8 cellular contexts compared by ENCODE assay signal in genomic region chr17:41917192-41917591, GRCh38. TPM values are rescaled to one million over a fixed set of nuclear protein-coding genes. Genes with fewer than 3 reads are reported as not detected.
DNase-seq lines count a peak whose midpoint lies in the region; ATAC-seq and TF ChIP-seq lines count a peak whose summit lies in the region.

No MANE protein-coding gene starts in this region.

- H3K4me2 ChIP-seq in smooth muscle cell: peak overlapping the region; percentile 93

- no peak for ATAC-seq in activated B cell treated with CpG ODN at 0.5 μM for 24 hours (ENCODE audit: low read depth)
- no peak for ATAC-seq in right cardiac atrium
- no peak for ATAC-seq in esophagus mucosa

- H3K9me3 ChIP-seq in right cardiac atrium (ENCODE audit: control insufficient read depth, low read length): no peaks in the 10 kb centered on the region
- no peaks in the 10 kb centered on the region for H3K9me3 ChIP-seq in smooth muscle cell (replicated peaks; ENCODE audit: low read depth)

- H3K27ac Mint-ChIP-seq in activated T-cell treated with anti-CD3 and anti-CD28 coated beads, Interleukin-2, amount 50 U/mL, for 24 hours: peak overlapping the region; percentile 95
- H3K27ac Mint-ChIP-seq in activated B cell treated with CpG ODN at 0.5 μM for 24 hours: peak overlapping the region; percentile 24

- H3K4me3 ChIP-seq in right cardiac atrium (ENCODE audit: low read length) (peak overlapping the region; percentile 59), smooth muscle cell (peak overlapping the region; percentile 91)

- TF ChIP-seq CTCF in activated B cell treated with CpG ODN at 0.5 μM for 24 hours (IDR thresholded peaks at IDR 0.05) (no peak), smooth muscle cell (IDR thresholded peaks at IDR 0.05; ENCODE audit: borderline replicate concordance, insufficient read depth, poor library complexity, severe bottlenecking) (no peak)

- intact Hi-C loops in activated B cell treated with CpG ODN at 0.5 μM for 24 hours (cut with micrococcal nuclease): loop anchor here (5.0 kb wide), 1 partner anchor 50 kb away; the partner anchor contains the start of gene KLHL11
- intact Hi-C loops in right cardiac atrium (cut with DNase I): no loop called here

- no peak for DNase-seq in activated T-cell treated with anti-CD3 and anti-CD28 coated beads, Interleukin-2, amount 50 U/mL, for 24 hours
- DNase-seq in activated T-cell treated with anti-CD3 and anti-CD28 coated beads, Interleukin-2, amount 50 U/mL, for 48 hours: no peak
- DNase-seq in activated B cell treated with CpG ODN at 0.5 μM for 24 hours (no peak), right cardiac atrium (peak in 1 of 3 donors; percentile 76), smooth muscle cell (lab: John Stamatoyannopoulos, UW; ENCODE audit: unreplicated experiment) (no peak), globus pallidus (ENCODE audit: low spot score) (no peak), NCI-H2081 treated with DMSO at 0.1 percent for 48 hours (lab: John Stamatoyannopoulos, UW) (no peak)

- no peak overlapping the region for H3K27ac ChIP-seq in right cardiac atrium (ENCODE audit: low read length)
- peak overlapping the region; percentile 97 for H3K27ac ChIP-seq in smooth muscle cell (ENCODE audit: low read depth)

- peaks cover 45% of the 10 kb centered on the region for H3K4me1 Mint-ChIP-seq in activated T-cell treated with anti-CD3 and anti-CD28 coated beads, Interleukin-2, amount 50 U/mL, for 24 hours (ENCODE audit: low read depth)
- H3K4me1 Mint-ChIP-seq in activated B cell treated with CpG ODN at 0.5 μM for 24 hours: peaks cover 32% of the 10 kb centered on the region

- H4K20me1 ChIP-seq in smooth muscle cell (ENCODE audit: low read depth): peaks cover 61% of the 10 kb centered on the region

- no peaks in the 10 kb centered on the region for H3K36me3 ChIP-seq in smooth muscle cell (ENCODE audit: low read depth)

- CTCF ChIA-PET in activated B cell treated with CpG ODN at 0.5 μM for 24 hours (lab: Charles Lee): no interaction called here

- no peaks in the 10 kb centered on the region for H3K27me3 Mint-ChIP-seq in activated T-cell treated with anti-CD3 and anti-CD28 coated beads, Interleukin-2, amount 50 U/mL, for 24 hours
- H3K27me3 Mint-ChIP-seq in activated B cell treated with CpG ODN at 0.5 μM for 24 hours: no peaks in the 10 kb centered on the region

- peaks cover 66% of the 10 kb centered on the region for H3K79me2 ChIP-seq in smooth muscle cell (ENCODE audit: low read depth)

- H3K4me3 Mint-ChIP-seq in activated T-cell treated with anti-CD3 and anti-CD28 coated beads, Interleukin-2, amount 50 U/mL, for 24 hours: peak overlapping the region; percentile 93
- H3K4me3 Mint-ChIP-seq in activated B cell treated with CpG ODN at 0.5 μM for 24 hours: peak overlapping the region; percentile 92

- H2AFZ ChIP-seq in smooth muscle cell (ENCODE audit: low read depth): no peak overlapping the region

- no peaks in the 10 kb centered on the region for H3K27me3 ChIP-seq in right cardiac atrium (ENCODE audit: control insufficient read depth, insufficient read depth)
- no peaks in the 10 kb centered on the region for H3K27me3 ChIP-seq in smooth muscle cell (ENCODE audit: low read depth)

- H3K9ac ChIP-seq in smooth muscle cell (ENCODE audit: low read depth): peak overlapping the region; percentile 90

- H3K36me3 Mint-ChIP-seq in activated T-cell treated with anti-CD3 and anti-CD28 coated beads, Interleukin-2, amount 50 U/mL, for 24 hours (ENCODE audit: low read depth): peaks cover 57% of the 10 kb centered on the region
- peaks cover 23% of the 10 kb centered on the region for H3K36me3 Mint-ChIP-seq in activated B cell treated with CpG ODN at 0.5 μM for 24 hours (ENCODE audit: low read depth)

- H3K9me3 Mint-ChIP-seq in activated T-cell treated with anti-CD3 and anti-CD28 coated beads, Interleukin-2, amount 50 U/mL, for 24 hours: no peaks in the 10 kb centered on the region
- no peaks in the 10 kb centered on the region for H3K9me3 Mint-ChIP-seq in activated B cell treated with CpG ODN at 0.5 μM for 24 hours

- WGBS in right cardiac atrium: 45% methylated on average over 4 of the region's 4 CpGs
- 45% methylated on average over 4 of the region's 4 CpGs for WGBS in smooth muscle cell (ENCODE audit: low lambda C conversion rate)

- peaks cover 9% of the 10 kb centered on the region for H3F3A ChIP-seq in smooth muscle cell (ENCODE audit: low read depth)

- H3K4me1 ChIP-seq in right cardiac atrium (ENCODE audit: control insufficient read depth, insufficient read depth, low read length): peaks cover 8% of the 10 kb centered on the region
- peaks cover 40% of the 10 kb centered on the region for H3K4me1 ChIP-seq in smooth muscle cell (ENCODE audit: low read depth)

- POLR2A ChIA-PET in activated B cell treated with CpG ODN at 0.5 μM for 24 hours (lab: Charles Lee): interaction anchor here (0.7 to 3.8 kb wide), 5 partner anchors 12 to 506 kb away, joined by 3 to 50 read pairs (median 3); partner anchors contain the start of genes CAVIN1, DNAJC7, NKIRAS2 and ODAD4

RNA-seq across cellular contexts. Expression of gene ACLY, which starts 1.6 kb away (rescaled TPM):
- total RNA-seq in activated B cell treated with CpG ODN at 0.5 μM for 24 hours (133 and 143 TPM in 2 replicates), right cardiac atrium (10 to 100 TPM; 24.7 to 50.8 (median 38.4) TPM), smooth muscle cell (188 and 217 TPM in 2 replicates), esophagus mucosa (161 TPM)
- polyA plus RNA-seq in right cardiac atrium (23.0 TPM), smooth muscle cell (119 and 172 TPM in 2 replicates)

RNA-seq across cellular contexts. Expression of gene ODAD4, which starts 13.2 kb away (rescaled TPM):
- 0.56 and 1.1 TPM in 2 replicates for total RNA-seq in activated B cell treated with CpG ODN at 0.5 μM for 24 hours
- total RNA-seq in right cardiac atrium: 1 to 10 TPM in 2 of 4 donors, under 1 TPM in 2; 0.71 to 2.0 (median 1.2) TPM
- 0.72 TPM for polyA plus RNA-seq in right cardiac atrium
- total RNA-seq in smooth muscle cell: 1.5 and 1.7 TPM in 2 replicates
- polyA plus RNA-seq in smooth muscle cell: 3.2 and 3.9 TPM in 2 replicates
- not detected for total RNA-seq in esophagus mucosa

RNA-seq across cellular contexts. Expression of gene CNP, which starts 49.4 kb away (rescaled TPM):
- total RNA-seq in activated B cell treated with CpG ODN at 0.5 μM for 24 hours (47.2 and 48.0 TPM in 2 replicates), right cardiac atrium (10 to 100 TPM; 37.1 to 41.1 (median 39.2) TPM), smooth muscle cell (28.5 and 34.7 TPM in 2 replicates), esophagus mucosa (89.9 TPM)
- polyA plus RNA-seq in right cardiac atrium (32.1 TPM), smooth muscle cell (60.1 and 63.0 TPM in 2 replicates)

RNA-seq across cellular contexts. Expression of gene KLHL11, which starts 52.0 kb away (rescaled TPM):
- total RNA-seq in activated B cell treated with CpG ODN at 0.5 μM for 24 hours (13.6 and 17.3 TPM in 2 replicates), right cardiac atrium (1 to 10 TPM; 5.1 to 6.7 (median 5.5) TPM), smooth muscle cell (23.8 and 29.2 TPM in 2 replicates), esophagus mucosa (6.8 TPM)
- polyA plus RNA-seq in right cardiac atrium (1.9 TPM), smooth muscle cell (7.9 and 10.0 TPM in 2 replicates)
